In genomic region chr11:9927670-9928069, GRCh38 we compare ENCODE assay signal across 10 cellular contexts.
"Had no signal": no experiment of that assay in that cellular context is flagged by ENCODE, and none has a peak within 500 bp of the region (broad histone marks: within the 10 kb centered on the region; RNA-seq: fewer than 3 reads in every experiment).

No MANE protein-coding gene starts in this region.

- FAIRE-seq: H1, H54 had no signal

- H2AFZ ChIP-seq: GM23248, GM23338 had no signal

- H3K4me3 Mint-ChIP-seq: GM23338, HFFc6 had no signal

- H3K9ac ChIP-seq: GM23248 had no signal

- H3K9me3 Mint-ChIP-seq: HFFc6 had no signal

- H3K4me2 ChIP-seq: GM23338 had no signal

- H3K36me3 ChIP-seq: HAP-1 had no signal

- H3K9me3 ChIP-seq: HAP-1 had no signal

- H3K4me3 ChIP-seq: GM23248, GM23338, HAP-1 had no signal

- ATAC-seq: GM23338, HCT116 had no signal

- DNase-seq: GM23248, GOT3, H7, HCEC 1CT, HFFc6 had no signal

- H3K27ac Mint-ChIP-seq: GM23338, HFFc6 had no signal

- H3K27ac ChIP-seq: GM23248 had no signal
